1 cellular context compared by ENCODE assay signal in genomic region chr2:19505199-19506136, GRCh38.
TF ChIP-seq lines count a peak whose summit lies in the region.

No MANE protein-coding gene starts in this region.

TF ChIP-seq in GM23338, 12 proteins besides CTCF, POLR2A, EP300 and RAD21 (continued from another document):
- TF ChIP-seq, protein P1, sequence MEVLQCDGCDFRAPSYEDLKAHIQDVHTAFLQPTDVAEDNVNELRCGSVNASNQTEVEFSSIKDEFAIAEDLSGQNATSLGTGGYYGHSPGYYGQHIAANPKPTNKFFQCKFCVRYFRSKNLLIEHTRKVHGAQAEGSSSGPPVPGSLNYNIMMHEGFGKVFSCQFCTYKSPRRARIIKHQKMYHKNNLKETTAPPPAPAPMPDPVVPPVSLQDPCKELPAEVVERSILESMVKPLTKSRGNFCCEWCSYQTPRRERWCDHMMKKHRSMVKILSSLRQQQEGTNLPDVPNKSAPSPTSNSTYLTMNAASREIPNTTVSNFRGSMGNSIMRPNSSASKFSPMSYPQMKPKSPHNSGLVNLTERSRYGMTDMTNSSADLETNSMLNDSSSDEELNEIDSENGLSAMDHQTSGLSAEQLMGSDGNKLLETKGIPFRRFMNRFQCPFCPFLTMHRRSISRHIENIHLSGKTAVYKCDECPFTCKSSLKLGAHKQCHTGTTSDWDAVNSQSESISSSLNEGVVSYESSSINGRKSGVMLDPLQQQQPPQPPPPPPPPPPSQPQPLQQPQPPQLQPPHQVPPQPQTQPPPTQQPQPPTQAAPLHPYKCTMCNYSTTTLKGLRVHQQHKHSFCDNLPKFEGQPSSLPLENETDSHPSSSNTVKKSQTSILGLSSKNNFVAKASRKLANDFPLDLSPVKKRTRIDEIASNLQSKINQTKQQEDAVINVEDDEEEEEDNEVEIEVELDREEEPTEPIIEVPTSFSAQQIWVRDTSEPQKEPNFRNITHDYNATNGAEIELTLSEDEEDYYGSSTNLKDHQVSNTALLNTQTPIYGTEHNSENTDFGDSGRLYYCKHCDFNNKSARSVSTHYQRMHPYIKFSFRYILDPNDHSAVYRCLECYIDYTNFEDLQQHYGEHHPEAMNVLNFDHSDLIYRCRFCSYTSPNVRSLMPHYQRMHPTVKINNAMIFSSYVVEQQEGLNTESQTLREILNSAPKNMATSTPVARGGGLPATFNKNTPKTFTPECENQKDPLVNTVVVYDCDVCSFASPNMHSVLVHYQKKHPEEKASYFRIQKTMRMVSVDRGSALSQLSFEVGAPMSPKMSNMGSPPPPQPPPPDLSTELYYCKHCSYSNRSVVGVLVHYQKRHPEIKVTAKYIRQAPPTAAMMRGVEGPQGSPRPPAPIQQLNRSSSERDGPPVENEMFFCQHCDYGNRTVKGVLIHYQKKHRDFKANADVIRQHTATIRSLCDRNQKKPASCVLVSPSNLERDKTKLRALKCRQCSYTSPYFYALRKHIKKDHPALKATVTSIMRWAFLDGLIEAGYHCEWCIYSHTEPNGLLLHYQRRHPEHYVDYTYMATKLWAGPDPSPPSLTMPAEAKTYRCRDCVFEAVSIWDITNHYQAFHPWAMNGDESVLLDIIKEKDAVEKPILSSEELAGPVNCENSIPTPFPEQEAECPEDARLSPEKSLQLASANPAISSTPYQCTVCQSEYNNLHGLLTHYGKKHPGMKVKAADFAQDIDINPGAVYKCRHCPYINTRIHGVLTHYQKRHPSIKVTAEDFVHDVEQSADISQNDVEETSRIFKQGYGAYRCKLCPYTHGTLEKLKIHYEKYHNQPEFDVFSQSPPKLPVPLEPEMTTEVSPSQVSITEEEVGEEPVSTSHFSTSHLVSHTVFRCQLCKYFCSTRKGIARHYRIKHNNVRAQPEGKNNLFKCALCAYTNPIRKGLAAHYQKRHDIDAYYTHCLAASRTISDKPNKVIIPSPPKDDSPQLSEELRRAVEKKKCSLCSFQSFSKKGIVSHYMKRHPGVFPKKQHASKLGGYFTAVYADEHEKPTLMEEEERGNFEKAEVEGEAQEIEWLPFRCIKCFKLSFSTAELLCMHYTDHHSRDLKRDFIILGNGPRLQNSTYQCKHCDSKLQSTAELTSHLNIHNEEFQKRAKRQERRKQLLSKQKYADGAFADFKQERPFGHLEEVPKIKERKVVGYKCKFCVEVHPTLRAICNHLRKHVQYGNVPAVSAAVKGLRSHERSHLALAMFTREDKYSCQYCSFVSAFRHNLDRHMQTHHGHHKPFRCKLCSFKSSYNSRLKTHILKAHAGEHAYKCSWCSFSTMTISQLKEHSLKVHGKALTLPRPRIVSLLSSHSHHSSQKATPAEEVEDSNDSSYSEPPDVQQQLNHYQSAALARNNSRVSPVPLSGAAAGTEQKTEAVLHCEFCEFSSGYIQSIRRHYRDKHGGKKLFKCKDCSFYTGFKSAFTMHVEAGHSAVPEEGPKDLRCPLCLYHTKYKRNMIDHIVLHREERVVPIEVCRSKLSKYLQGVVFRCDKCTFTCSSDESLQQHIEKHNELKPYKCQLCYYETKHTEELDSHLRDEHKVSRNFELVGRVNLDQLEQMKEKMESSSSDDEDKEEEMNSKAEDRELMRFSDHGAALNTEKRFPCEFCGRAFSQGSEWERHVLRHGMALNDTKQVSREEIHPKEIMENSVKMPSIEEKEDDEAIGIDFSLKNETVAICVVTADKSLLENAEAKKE (CRISPR knock-in tag; IDR thresholded peaks at IDR 0.05), result no peak
- TF ChIP-seq ZNF114 (CRISPR knock-in tag; IDR thresholded peaks at IDR 0.05), result no peak
- TF ChIP-seq EZH2 (IDR thresholded peaks at IDR 0.05; ENCODE audit: low read depth, unreplicated experiment), result no peak
- no peak for TF ChIP-seq POLR2AphosphoS5 (IDR thresholded peaks at IDR 0.05; ENCODE audit: low read depth)
- no peak for TF ChIP-seq CREB1 (CRISPR knock-in tag; IDR thresholded peaks at IDR 0.05; ENCODE audit: low read depth)
